Comparison of ENCODE assay signal across 20 cellular contexts in genomic region chr3:185508330-185508729, GRCh38. TPM values are rescaled to one million over a fixed set of nuclear protein-coding genes. Genes with fewer than 3 reads are reported as not detected.
"Had no signal": no experiment of that assay in that cellular context is flagged by ENCODE, and none has a peak within 500 bp of the region (broad histone marks: within the 10 kb centered on the region; RNA-seq: fewer than 3 reads in every experiment).

No MANE protein-coding gene starts in this region.

- H3K9me3 ChIP-seq: spleen, thoracic aorta had no signal

- H3K4me3 ChIP-seq: spleen, thoracic aorta had no signal

- H3K36me3 ChIP-seq: spleen, thoracic aorta had no signal

- H3K27ac ChIP-seq: epithelial cell of prostate, spleen, thoracic aorta had no signal

- DNase-seq: activated B cell treated with CpG ODN at 0.5 μM for 24 hours; activated CD4-positive, alpha-beta memory T cell treated with anti-CD3 and anti-CD28 coated beads for 36 hours; activated CD4-positive, alpha-beta T cell treated with anti-CD3 and anti-CD28 coated beads for 48 hours; activated naive CD4-positive, alpha-beta T cell treated with Interleukin-2 at 50 U/mL for 16 hours; activated naive CD8-positive, alpha-beta T cell treated with anti-CD3 and anti-CD28 coated beads for 36 hours; activated T-cell treated with anti-CD3 and anti-CD28 coated beads, Interleukin-2, amount 50 U/mL, for 48 hours; amniotic stem cell; foreskin fibroblast; immature natural killer cell; kidney glomerular epithelial cell; naive B cell; spleen; stimulated activated CD4-positive, alpha-beta T cell treated with anti-CD3 and anti-CD28 coated beads, Interleukin-4, amount 100 ng/mL, for 24 hours; stimulated activated naive CD4-positive, alpha-beta T cell treated with Interleukin-2 at 50 U/mL for 16 hours; T1000 had no signal

RNA-seq across cellular contexts. Expression of gene LIPH, which starts 44.1 kb away (rescaled TPM):
- total RNA-seq: activated B cell treated with CpG ODN at 0.5 μM for 24 hours; activated CD4-positive, alpha-beta memory T cell treated with anti-CD3 and anti-CD28 coated beads for 36 hours; activated naive CD8-positive, alpha-beta T cell treated with anti-CD3 and anti-CD28 coated beads for 36 hours; fibroblast of lung; neural crest cell; T-helper 1 cell treated with Interleukin-12 subunit alpha and Interleukin-12 subunit beta and Interleukin-4 antibody, amounts not matched to agents 30 ng/mL and 1 ng/mL, for 36 hours had no signal
